In genomic region chrX:121259170-121259569, GRCh38 we compare ENCODE assay signal across 28 cellular contexts.
"Had no signal": no experiment of that assay in that cellular context is flagged by ENCODE, and none has a peak within 500 bp of the region (broad histone marks: within the 10 kb centered on the region; RNA-seq: fewer than 3 reads in every experiment).

No MANE protein-coding gene starts in this region.

- H3K9ac ChIP-seq: neural progenitor cell, parathyroid adenoma had no signal

- H3K4me3 Mint-ChIP-seq: natural killer cell treated with Interleukin-12 subunit alpha and Interleukin-12 subunit beta and Interleukin-15 and Interleukin-18, amount 100 ng/mL, for 72 hours; neural progenitor cell; stimulated activated effector memory CD8-positive, alpha-beta T cell treated with anti-CD3 and anti-CD28 coated beads, Interleukin-12 subunit alpha, Interleukin-12 subunit beta, amount 100 ng/mL, for 72 hours; stimulated activated naive B cell treated with anti-CD40 and anti-IgM and Interleukin-4, amounts not matched to agents 10 μg/mL and 1 μg/mL and 100 μg/mL, for 72 hours; stimulated activated naive CD8-positive, alpha-beta T cell treated with anti-CD3 and anti-CD28 coated beads, Interleukin-15, Interleukin-2, amounts not matched to agents 100 ng/mL and 50 ng/mL, for 24 hours had no signal

- H3K27ac ChIP-seq: neural progenitor cell, ovary, parathyroid adenoma, psoas muscle, right lobe of liver, sigmoid colon, stomach, thoracic aorta, thyroid gland, tibial nerve, upper lobe of left lung, vagina had no signal

- FAIRE-seq: small intestine, urothelium cell line had no signal

- H3K36me3 Mint-ChIP-seq: natural killer cell treated with Interleukin-12 subunit alpha and Interleukin-12 subunit beta and Interleukin-15 and Interleukin-18, amount 100 ng/mL, for 72 hours; neural progenitor cell; stimulated activated effector memory CD8-positive, alpha-beta T cell treated with anti-CD3 and anti-CD28 coated beads, Interleukin-12 subunit alpha, Interleukin-12 subunit beta, amount 100 ng/mL, for 72 hours; stimulated activated naive B cell treated with anti-CD40 and anti-IgM and Interleukin-4, amounts not matched to agents 10 μg/mL and 1 μg/mL and 100 μg/mL, for 72 hours had no signal

- H2AFZ ChIP-seq: neural progenitor cell, parathyroid adenoma had no signal

- H3K9me3 ChIP-seq: ovary, psoas muscle, right lobe of liver, sigmoid colon, stomach, thoracic aorta, thyroid gland, tibial nerve, upper lobe of left lung, vagina had no signal

- H3K36me3 ChIP-seq: neural progenitor cell, ovary, right lobe of liver, sigmoid colon, stomach, thoracic aorta, thyroid gland, tibial nerve, upper lobe of left lung, vagina had no signal

- DNase-seq: occipital lobe; ovary; posterior cingulate gyrus; psoas muscle; right cardiac atrium; right lobe of liver; sigmoid colon; small intestine; stimulated activated CD4-positive, alpha-beta T cell treated with anti-CD3 and anti-CD28 coated beads, Interleukin-15, amount 100 ng/mL, for 24 hours; stimulated activated CD4-positive, alpha-beta T cell treated with anti-CD3 and anti-CD28 coated beads, Interleukin-2, amount 100 ng/mL, for 24 hours; stimulated activated CD4-positive, alpha-beta T cell treated with anti-CD3 and anti-CD28 coated beads, Interleukin-2, amount 100 ng/mL, for 48 hours; stimulated activated CD4-positive, alpha-beta T cell treated with anti-CD3 and anti-CD28 coated beads, Interleukin-4, amount 100 ng/mL, for 24 hours; stimulated activated naive B cell treated with anti-CD40 and anti-IgM and Interleukin-4, amounts not matched to agents 10 μg/mL and 1 μg/mL and 100 μg/mL, for 72 hours; stimulated activated naive CD4-positive, alpha-beta T cell treated with Interleukin-2 at 50 U/mL for 16 hours; stomach; thyroid gland; trophoblast cell; upper lobe of left lung had no signal

- H3K9me3 Mint-ChIP-seq: natural killer cell treated with Interleukin-12 subunit alpha and Interleukin-12 subunit beta and Interleukin-15 and Interleukin-18, amount 100 ng/mL, for 72 hours; stimulated activated effector memory CD8-positive, alpha-beta T cell treated with anti-CD3 and anti-CD28 coated beads, Interleukin-12 subunit alpha, Interleukin-12 subunit beta, amount 100 ng/mL, for 72 hours; stimulated activated naive B cell treated with anti-CD40 and anti-IgM and Interleukin-4, amounts not matched to agents 10 μg/mL and 1 μg/mL and 100 μg/mL, for 72 hours; stimulated activated naive CD8-positive, alpha-beta T cell treated with anti-CD3 and anti-CD28 coated beads, Interleukin-15, Interleukin-2, amounts not matched to agents 100 ng/mL and 50 ng/mL, for 24 hours had no signal

- ATAC-seq: natural killer cell treated with Interleukin-12 subunit alpha and Interleukin-12 subunit beta and Interleukin-15 and Interleukin-18, amount 100 ng/mL, for 72 hours; psoas muscle; right cardiac atrium; right lobe of liver; stimulated activated effector memory CD8-positive, alpha-beta T cell treated with anti-CD3 and anti-CD28 coated beads, Interleukin-12 subunit alpha, Interleukin-12 subunit beta, amount 100 ng/mL, for 72 hours had no signal

- H3K4me1 ChIP-seq: parathyroid adenoma, psoas muscle, right lobe of liver, sigmoid colon, stomach, thyroid gland, tibial nerve, upper lobe of left lung, vagina had no signal

- H3K27ac Mint-ChIP-seq: natural killer cell treated with Interleukin-12 subunit alpha and Interleukin-12 subunit beta and Interleukin-15 and Interleukin-18, amount 100 ng/mL, for 72 hours; neural progenitor cell; progenitor cell of endocrine pancreas; stimulated activated effector memory CD8-positive, alpha-beta T cell treated with anti-CD3 and anti-CD28 coated beads, Interleukin-12 subunit alpha, Interleukin-12 subunit beta, amount 100 ng/mL, for 72 hours; stimulated activated naive B cell treated with anti-CD40 and anti-IgM and Interleukin-4, amounts not matched to agents 10 μg/mL and 1 μg/mL and 100 μg/mL, for 72 hours; stimulated activated naive CD8-positive, alpha-beta T cell treated with anti-CD3 and anti-CD28 coated beads, Interleukin-15, Interleukin-2, amounts not matched to agents 100 ng/mL and 50 ng/mL, for 24 hours had no signal

- H3K4me2 ChIP-seq: neural progenitor cell had no signal

- H3K79me2 ChIP-seq: parathyroid adenoma had no signal

- H3K4me3 ChIP-seq: neural progenitor cell, ovary, psoas muscle, right lobe of liver, sigmoid colon, stomach, thoracic aorta, thyroid gland, tibial nerve, upper lobe of left lung, vagina had no signal

- H3K4me1 Mint-ChIP-seq: stimulated activated effector memory CD8-positive, alpha-beta T cell treated with anti-CD3 and anti-CD28 coated beads, Interleukin-12 subunit alpha, Interleukin-12 subunit beta, amount 100 ng/mL, for 72 hours; stimulated activated naive B cell treated with anti-CD40 and anti-IgM and Interleukin-4, amounts not matched to agents 10 μg/mL and 1 μg/mL and 100 μg/mL, for 72 hours had no signal

- H3K27me3 Mint-ChIP-seq: natural killer cell treated with Interleukin-12 subunit alpha and Interleukin-12 subunit beta and Interleukin-15 and Interleukin-18, amount 100 ng/mL, for 72 hours; progenitor cell of endocrine pancreas; stimulated activated naive CD8-positive, alpha-beta T cell treated with anti-CD3 and anti-CD28 coated beads, Interleukin-15, Interleukin-2, amounts not matched to agents 100 ng/mL and 50 ng/mL, for 24 hours had no signal

- H3K27me3 ChIP-seq: neural progenitor cell, ovary, right lobe of liver, sigmoid colon, stomach, thyroid gland, tibial nerve, upper lobe of left lung, vagina had no signal
